In the genomic region with DNA sequence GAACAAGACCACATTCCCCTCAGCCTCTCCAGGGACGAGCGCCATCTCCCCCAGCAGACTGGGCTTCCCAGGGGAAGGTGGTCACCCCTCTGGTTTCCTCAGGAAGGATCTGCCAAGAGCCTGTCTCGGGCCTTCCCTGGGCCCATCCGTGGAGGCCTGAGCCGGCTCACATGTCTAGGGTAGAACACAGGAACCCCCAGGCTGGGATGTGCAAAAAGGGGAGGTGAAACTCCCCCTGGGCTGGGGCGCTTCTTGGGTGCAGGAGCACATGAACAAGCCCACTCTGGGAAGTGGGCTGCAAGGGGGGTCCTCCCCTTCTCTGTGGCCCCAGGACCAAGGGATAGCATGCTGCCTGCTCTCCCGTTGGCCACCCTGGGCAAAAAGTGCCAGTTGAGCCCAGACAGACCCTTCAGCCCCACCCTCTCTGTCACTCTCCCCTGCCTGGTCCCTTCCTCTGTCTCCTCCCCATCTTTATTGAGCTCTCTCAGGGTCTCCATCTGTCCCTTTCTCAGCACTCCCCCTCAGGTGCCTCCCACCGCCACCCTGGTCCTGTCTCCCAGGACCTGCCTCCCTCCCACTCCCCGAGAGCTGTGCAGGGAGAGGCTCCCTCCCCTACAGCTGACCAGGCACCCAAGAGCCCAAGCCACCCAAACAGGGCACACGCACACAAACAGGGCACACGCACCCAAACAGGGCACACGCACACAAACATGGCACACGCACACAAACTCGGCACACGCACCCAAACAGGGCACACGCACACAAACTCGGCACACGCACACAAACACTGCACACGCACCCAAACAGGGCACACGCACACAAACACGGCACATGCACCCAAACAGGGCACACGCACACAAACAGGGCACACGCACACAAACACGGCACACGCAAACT, we compare ENCODE assay signal across 12 cellular contexts. TPM values are rescaled to one million over a fixed set of nuclear protein-coding genes. Genes with fewer than 3 reads are reported as not detected.
DNase-seq lines count a peak whose midpoint lies in the region; ATAC-seq and TF ChIP-seq lines count a peak whose summit lies in the region.
"Had no signal": no experiment of that assay in that cellular context is flagged by ENCODE, and none has a peak within 500 bp of the region (broad histone marks: within the 10 kb centered on the region; RNA-seq: fewer than 3 reads in every experiment).

No MANE protein-coding gene starts in this region.

- H3K27ac ChIP-seq in OCI-LY3 (ENCODE audit: low read length) (no peak overlapping the region), right cardiac atrium (ENCODE audit: low read length) (no peak overlapping the region), subcutaneous abdominal adipose tissue (ENCODE audit: low read depth, low read length) (peak overlapping the region; percentile 42)
- H3K27ac ChIP-seq: KMS-11 had no signal

- H3K79me2 ChIP-seq in OCI-LY3 (ENCODE audit: low read length) = no peaks in the 10 kb centered on the region

- H3K9me3 ChIP-seq in OCI-LY3 (ENCODE audit: insufficient read depth, low read length) (no peaks in the 10 kb centered on the region), right cardiac atrium (ENCODE audit: control insufficient read depth, low read length) (no peaks in the 10 kb centered on the region), subcutaneous abdominal adipose tissue (ENCODE audit: control insufficient read depth in 5 of 5, low read length in 5 of 5) (no peaks in the 10 kb centered on the region)

- no peaks in the 10 kb centered on the region for H4K20me1 ChIP-seq in OCI-LY3 (ENCODE audit: insufficient read depth, low read length)

- peak overlapping the region; percentile 79 for H3K4me2 ChIP-seq in OCI-LY3 (ENCODE audit: low read length)
- H3K4me2 ChIP-seq: KMS-11 had no signal

- peak overlapping the region; percentile 59 for H3K4me3 ChIP-seq in OCI-LY3 (ENCODE audit: low read length)
- H3K4me3 ChIP-seq in right cardiac atrium (ENCODE audit: low read length) = no peak overlapping the region
- H3K4me3 ChIP-seq in subcutaneous abdominal adipose tissue (ENCODE audit: low read depth in 1 of 5, low read length in 5 of 5) = peak overlapping the region; percentile 76 to 91 (median 84)

- WGBS in right cardiac atrium = 86% methylated on average over 25 of the region's 25 CpGs

- no peak for ATAC-seq in right cardiac atrium

- H3K27me3 ChIP-seq in OCI-LY3 (ENCODE audit: low read depth, low read length) = no peaks in the 10 kb centered on the region
- no peaks in the 10 kb centered on the region for H3K27me3 ChIP-seq in right cardiac atrium (ENCODE audit: control insufficient read depth, insufficient read depth)
- no peaks in the 10 kb centered on the region for H3K27me3 ChIP-seq in subcutaneous abdominal adipose tissue (ENCODE audit: control insufficient read depth in 5 of 5, insufficient read depth in 4 of 5, low read length in 5 of 5)

- no peak overlapping the region for H2AFZ ChIP-seq in OCI-LY3 (ENCODE audit: low read depth, low read length)

- peak; percentile 64 for DNase-seq in NCI-H82 (lab: John Stamatoyannopoulos, UW)
- no peak for DNase-seq in NCI-H82 treated with DMSO at 0.1 percent for 48 hours (lab: John Stamatoyannopoulos, UW; ENCODE audit: unreplicated experiment)
- peak in 2 of 3 donors; percentile 35 to 53 for DNase-seq in right cardiac atrium
- no peak for DNase-seq in NCI-H526 treated with DMSO at 0.1 percent for 48 hours (lab: John Stamatoyannopoulos, UW)
- DNase-seq in NCI-H774 (lab: John Stamatoyannopoulos, UW) = no peak
- no peak for DNase-seq in T-helper 2 cell
- DNase-seq: NCI-H1694 had no signal

- intact Hi-C loops in right cardiac atrium (cut with DNase I) = no loop called here

- no peak for TF ChIP-seq CTCF in OCI-LY3 (IDR thresholded peaks at IDR 0.05; ENCODE audit: low read depth, low read length)

- H3K36me3 ChIP-seq in OCI-LY3 (replicated peaks; ENCODE audit: low read depth, low read length) = no peaks in the 10 kb centered on the region
- H3K36me3 ChIP-seq in subcutaneous abdominal adipose tissue (ENCODE audit: control insufficient read depth in 5 of 5, insufficient read depth in 5 of 5, low read length in 5 of 5) = peaks cover 0 to 38% (median 30%) of the 10 kb centered on the region in 5 donors

- no peak overlapping the region for H3K9ac ChIP-seq in OCI-LY3 (ENCODE audit: low read length)
- peak overlapping the region; percentile 32 to 90 (median 71) for H3K9ac ChIP-seq in subcutaneous abdominal adipose tissue (ENCODE audit: low read length in 5 of 5)
- H3K9ac ChIP-seq: KMS-11 had no signal

- H3K4me1 ChIP-seq in OCI-LY3 (ENCODE audit: low read length) (peaks cover 22% of the 10 kb centered on the region), right cardiac atrium (ENCODE audit: control insufficient read depth, insufficient read depth, low read length) (peaks cover 5% of the 10 kb centered on the region), subcutaneous abdominal adipose tissue (ENCODE audit: control insufficient read depth in 5 of 5, insufficient read depth in 5 of 5, low read length in 5 of 5) (peaks cover 11 to 77% (median 73%) of the 10 kb centered on the region in 5 donors)

RNA-seq across cellular contexts. Expression of a gene that starts 0.9 kb away (rescaled TPM):
- 10 to 100 TPM in 1 of 4 donors, 1 to 10 TPM in 3; 4.7 to 13.1 (median 8.3) TPM for total RNA-seq in right cardiac atrium
- 11.2 TPM for polyA plus RNA-seq in right cardiac atrium
- total RNA-seq: activated naive CD4-positive, alpha-beta T cell treated with anti-CD3 and anti-CD28 coated beads for 36 hours; osteocyte had no signal

RNA-seq across cellular contexts. Expression of a gene that starts 9.8 kb away (rescaled TPM):
- total RNA-seq in right cardiac atrium = 1,000 to 10,000 TPM; 2,349 to 3,477 (median 2,851) TPM
- 6,305 TPM for polyA plus RNA-seq in right cardiac atrium
- total RNA-seq: osteocyte had no signal

RNA-seq across cellular contexts. Expression of a gene that starts 11.4 kb away (rescaled TPM):
- total RNA-seq in right cardiac atrium = 10 to 100 TPM; 48.6 to 59.2 (median 53.0) TPM
- polyA plus RNA-seq in right cardiac atrium = 31.2 TPM

RNA-seq across cellular contexts. Expression of a gene that starts 33.6 kb away (rescaled TPM):
- 10 to 100 TPM; 15.9 to 28.5 (median 18.3) TPM for total RNA-seq in right cardiac atrium
- 10.9 TPM for polyA plus RNA-seq in right cardiac atrium

RNA-seq across cellular contexts. Expression of a gene that starts 34.2 kb away (rescaled TPM):
- total RNA-seq in right cardiac atrium = 10 to 100 TPM; 48.4 to 59.1 (median 55.9) TPM
- 43.0 TPM for polyA plus RNA-seq in right cardiac atrium

Comparison
In these comparisons a context has a peak if more than half of its experiments do, and no peak if none do; other contexts are left out.
1. DNase-seq: peak in NCI-H82 (single experiment) and right cardiac atrium (2 of 3); none in NCI-H82 treated with DMSO at 0.1 percent for 48 hours (single experiment), NCI-H526 treated with DMSO at 0.1 percent for 48 hours (single experiment), NCI-H774 (single experiment) and T-helper 2 cell (0 of 5).